14 cellular contexts compared by ENCODE assay signal in genomic region chr12:27293463-27293862, GRCh38. TPM values are rescaled to one million over a fixed set of nuclear protein-coding genes. Genes with fewer than 3 reads are reported as not detected.
A peak's percentile ranks its signal among the peaks of the same experiment; 100 is the strongest.
DNase-seq lines count a peak whose midpoint lies in the region; ATAC-seq and TF ChIP-seq lines count a peak whose summit lies in the region.
"Had no signal": no experiment of that assay in that cellular context is flagged by ENCODE, and none has a peak within 500 bp of the region (broad histone marks: within the 10 kb centered on the region; RNA-seq: fewer than 3 reads in every experiment).

No MANE protein-coding gene starts in this region.

- no peak overlapping the region for H4K5ac ChIP-seq in IMR-90 (ENCODE audit: low read depth, low read length)

- no peak overlapping the region for H3K23ac ChIP-seq in IMR-90 (ENCODE audit: low read depth, low read length)

- H2BK15ac ChIP-seq in IMR-90 (ENCODE audit: low read depth, low read length), result no peak overlapping the region

- H3K27ac Mint-ChIP-seq in stimulated activated effector memory CD8-positive, alpha-beta T cell treated with anti-CD3 and anti-CD28 coated beads, Interleukin-12 subunit alpha, Interleukin-12 subunit beta, amount 100 ng/mL, for 72 hours, result no peak overlapping the region
- H3K27ac Mint-ChIP-seq: neural progenitor cell, T-helper 17 cell had no signal

- no peak overlapping the region for H4K91ac ChIP-seq in IMR-90 (ENCODE audit: insufficient read depth, low read depth, low read length)

- H3K4ac ChIP-seq in IMR-90 (ENCODE audit: low read depth, low read length), result no peak overlapping the region

- dilution Hi-C loops in IMR-90 (cut with HindIII; ENCODE audit: low sequenced_read_pairs, unreplicated experiment), result no loop called here

- H3K4me3 ChIP-seq in IMR-90 (ENCODE audit: insufficient read depth, low read depth, low read length), result no peak overlapping the region
- no peak overlapping the region for H3K4me3 ChIP-seq in choroid plexus epithelial cell (ENCODE audit: low read depth, low read length)
- no peak overlapping the region for H3K4me3 ChIP-seq in stomach smooth muscle (ENCODE audit: low read length in 2 of 2)
- H3K4me3 ChIP-seq: neural progenitor cell had no signal

- CTCF ChIA-PET in IMR-90 (lab: Yijun Ruan, JAX), result no interaction called here

- in situ Hi-C loops in IMR-90 (cut with MboI; ENCODE audit: low sequenced_read_pairs), result no loop called here

- TF ChIP-seq POLR2A in IMR-90 (IDR thresholded peaks at IDR 0.05; ENCODE audit: low read depth, low read length), result no peak

- H3K4me2 ChIP-seq in IMR-90 (ENCODE audit: low read depth, low read length), result no peak overlapping the region
- H3K4me2 ChIP-seq: neural progenitor cell had no signal

- no CpG with 5 or more reads among the region's 3 CpGs for WGBS in IMR-90 (ENCODE audit: extremely low coverage in 2 of 2, insufficient read length in 1 of 2), 2 experiments

- no peaks in the 10 kb centered on the region for H3K27me3 ChIP-seq in IMR-90 (ENCODE audit: control insufficient read depth, insufficient read depth, low read length)
- no peaks in the 10 kb centered on the region for H3K27me3 ChIP-seq in stomach smooth muscle (ENCODE audit: control insufficient read depth in 1 of 2, insufficient read depth in 2 of 2, low read length in 2 of 2)
- H3K27me3 ChIP-seq: neural progenitor cell had no signal

- peaks cover 6 to 17% of the 10 kb centered on the region in 2 experiments; a peak in 2 of 4 replicates for H3K79me1 ChIP-seq in IMR-90 (ENCODE audit: low read depth in 1 of 2, low read length in 2 of 2)

- H3K9ac ChIP-seq in IMR-90 (ENCODE audit: low read depth, low read length), result no peak overlapping the region
- H3K9ac ChIP-seq in stomach smooth muscle (ENCODE audit: low read length in 2 of 2), result no peak overlapping the region
- H3K9ac ChIP-seq: neural progenitor cell had no signal

- no TSS peak for BruUV-seq in IMR-90 (replicated peaks; lab: Mats Ljungman, UMichigan)

- no peak overlapping the region for H3K14ac ChIP-seq in IMR-90 (replicated peaks; ENCODE audit: low read depth, low read length)

- no peaks in the 10 kb centered on the region for H3K4me1 Mint-ChIP-seq in stimulated activated effector memory CD8-positive, alpha-beta T cell treated with anti-CD3 and anti-CD28 coated beads, Interleukin-12 subunit alpha, Interleukin-12 subunit beta, amount 100 ng/mL, for 72 hours

- H2BK20ac ChIP-seq in IMR-90 (ENCODE audit: low read depth, low read length), result no peak overlapping the region

- H4K20me1 ChIP-seq in IMR-90 (ENCODE audit: insufficient read depth, low read length), result no peaks in the 10 kb centered on the region

- POLR2A ChIA-PET in IMR-90 (lab: Charles Lee; ENCODE audit: unreplicated experiment), result no interaction called here

- no peak for TF ChIP-seq CTCF in IMR-90 (conservative IDR thresholded peaks at IDR 0.05; ENCODE audit: low read depth, low read length)
- TF ChIP-seq CTCF in choroid plexus epithelial cell (conservative IDR thresholded peaks at IDR 0.05; ENCODE audit: low read depth, low read length), result no peak

- H3K9me3 ChIP-seq in IMR-90 (ENCODE audit: control insufficient read depth, insufficient read depth, low read length) (no peaks in the 10 kb centered on the region), stomach smooth muscle (ENCODE audit: control insufficient read depth in 2 of 2, low read length in 2 of 2) (no peaks in the 10 kb centered on the region)

- no peak overlapping the region for H3K56ac ChIP-seq in IMR-90 (ENCODE audit: extremely low read depth, insufficient read depth, low read length)

- H4K8ac ChIP-seq in IMR-90 (ENCODE audit: low read depth in 2 of 2, low read length in 2 of 2), result no peak overlapping the region

- H3K18ac ChIP-seq in IMR-90 (ENCODE audit: low read depth, low read length), result no peak overlapping the region

- no peak for TF ChIP-seq RAD21 in IMR-90 (IDR thresholded peaks at IDR 0.05; ENCODE audit: low read length)

- intact Hi-C loops in IMR-90 (cut with micrococcal nuclease), result no loop called here
- intact Hi-C loops in left colon (cut with DNase I, micrococcal nuclease), result no loop called here

- DNase-seq in IMR-90 (peak; percentile 62), choroid plexus epithelial cell (ENCODE audit: low read depth) (peak; percentile 56), left colon (no peak), NAMALWA (ENCODE audit: low spot score) (no peak), NCI-H146 treated with DMSO at 0.1 percent for 48 hours (lab: John Stamatoyannopoulos, UW; ENCODE audit: unreplicated experiment) (no peak), DMS53 treated with DMSO at 0.1 percent for 48 hours (lab: John Stamatoyannopoulos, UW; ENCODE audit: unreplicated experiment) (no peak)
- no peak for DNase-seq in stimulated activated effector memory CD8-positive, alpha-beta T cell treated with anti-CD3 and anti-CD28 coated beads, Interleukin-12 subunit alpha, Interleukin-12 subunit beta, amount 100 ng/mL, for 72 hours (ENCODE audit: low spot score in 2 of 2)
- DNase-seq: activated CD4-positive, alpha-beta T cell treated with anti-CD3 and anti-CD28 coated beads for 48 hours; activated T-cell treated with anti-CD3 and anti-CD28 coated beads, Interleukin-2, amount 50 U/mL, for 1 hour; left cardiac atrium; T-helper 17 cell had no signal

- no peak overlapping the region for H3K4me3 Mint-ChIP-seq in stimulated activated effector memory CD8-positive, alpha-beta T cell treated with anti-CD3 and anti-CD28 coated beads, Interleukin-12 subunit alpha, Interleukin-12 subunit beta, amount 100 ng/mL, for 72 hours
- H3K4me3 Mint-ChIP-seq: neural progenitor cell, T-helper 17 cell had no signal

- no peaks in the 10 kb centered on the region; the same call in 1 of the 2 replicates for H3K9me1 ChIP-seq in IMR-90 (ENCODE audit: insufficient read depth, low read length)

- H2AFZ ChIP-seq in IMR-90 (replicated peaks; ENCODE audit: low read length, poor library complexity), result no peak overlapping the region
- H2AFZ ChIP-seq: neural progenitor cell had no signal

- ATAC-seq in IMR-90 (ENCODE audit: low read depth), result peak; percentile 29
- ATAC-seq in left colon, result peak; percentile 19
- ATAC-seq in stimulated activated effector memory CD8-positive, alpha-beta T cell treated with anti-CD3 and anti-CD28 coated beads, Interleukin-12 subunit alpha, Interleukin-12 subunit beta, amount 100 ng/mL, for 72 hours, result no peak
- ATAC-seq: T-helper 17 cell had no signal

- no peak overlapping the region for H2AK5ac ChIP-seq in IMR-90 (ENCODE audit: low read depth, low read length)

- peaks cover 2% of the 10 kb centered on the region for H3K4me1 ChIP-seq in IMR-90 (ENCODE audit: control insufficient read depth, insufficient read depth, low read length)
- H3K4me1 ChIP-seq in stomach smooth muscle (ENCODE audit: control insufficient read depth, insufficient read depth, low read length), result peaks cover 4% of the 10 kb centered on the region

- H3K9me3 Mint-ChIP-seq in stimulated activated effector memory CD8-positive, alpha-beta T cell treated with anti-CD3 and anti-CD28 coated beads, Interleukin-12 subunit alpha, Interleukin-12 subunit beta, amount 100 ng/mL, for 72 hours, result no peaks in the 10 kb centered on the region
- H3K9me3 Mint-ChIP-seq: neural progenitor cell had no signal

- no peak overlapping the region for H2BK5ac ChIP-seq in IMR-90 (ENCODE audit: low read depth, low read length, poor library complexity, severe bottlenecking)

- H2AK9ac ChIP-seq in IMR-90 (replicated peaks; ENCODE audit: low read depth, low read length, poor library complexity), result no peak overlapping the region

- H3K27ac ChIP-seq in IMR-90 (ENCODE audit: insufficient read depth, low read length) (no peak overlapping the region), stomach smooth muscle (ENCODE audit: low read length) (peak overlapping the region; percentile 12)
- H3K27ac ChIP-seq: neural progenitor cell, RWPE1 had no signal

- H2BK120ac ChIP-seq in IMR-90 (ENCODE audit: low read depth, low read length), result no peak overlapping the region

- peaks cover 10% of the 10 kb centered on the region for H3K36me3 Mint-ChIP-seq in stimulated activated effector memory CD8-positive, alpha-beta T cell treated with anti-CD3 and anti-CD28 coated beads, Interleukin-12 subunit alpha, Interleukin-12 subunit beta, amount 100 ng/mL, for 72 hours

- H3K36me3 ChIP-seq in IMR-90 (ENCODE audit: control insufficient read depth, insufficient read depth, low read length), result peaks cover 2% of the 10 kb centered on the region
- H3K36me3 ChIP-seq in stomach smooth muscle (ENCODE audit: control insufficient read depth in 2 of 2, insufficient read depth in 2 of 2, low read length in 2 of 2), result peaks cover 2 to 10% of the 10 kb centered on the region in 2 donors
- H3K36me3 ChIP-seq: neural progenitor cell had no signal

TF ChIP-seq in IMR-90, 13 proteins besides CTCF, POLR2A, EP300 and RAD21 (continues in another document):
- TF ChIP-seq, protein P1, sequence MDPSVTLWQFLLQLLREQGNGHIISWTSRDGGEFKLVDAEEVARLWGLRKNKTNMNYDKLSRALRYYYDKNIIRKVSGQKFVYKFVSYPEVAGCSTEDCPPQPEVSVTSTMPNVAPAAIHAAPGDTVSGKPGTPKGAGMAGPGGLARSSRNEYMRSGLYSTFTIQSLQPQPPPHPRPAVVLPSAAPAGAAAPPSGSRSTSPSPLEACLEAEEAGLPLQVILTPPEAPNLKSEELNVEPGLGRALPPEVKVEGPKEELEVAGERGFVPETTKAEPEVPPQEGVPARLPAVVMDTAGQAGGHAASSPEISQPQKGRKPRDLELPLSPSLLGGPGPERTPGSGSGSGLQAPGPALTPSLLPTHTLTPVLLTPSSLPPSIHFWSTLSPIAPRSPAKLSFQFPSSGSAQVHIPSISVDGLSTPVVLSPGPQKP (IDR thresholded peaks at IDR 0.05; ENCODE audit: borderline replicate concordance, low read depth, low read length), result no peak
- TF ChIP-seq MXI1 (IDR thresholded peaks at IDR 0.05; ENCODE audit: borderline replicate concordance, low read depth, low read length) (no peak), RCOR1 (IDR thresholded peaks at IDR 0.05; ENCODE audit: insufficient replicate concordance, low read length) (no peak), CHD1 (IDR thresholded peaks at IDR 0.05; ENCODE audit: low read depth, low read length) (no peak)

RNA-seq across cellular contexts. Expression of gene BMAL2, which starts 39.2 kb away (rescaled TPM):
- total RNA-seq in IMR-90 (2012; rRNA removed), result 55.3 and 57.0 TPM in 2 replicates
- polyA plus RNA-seq in IMR-90 (2012; rRNA removed), result 8.7 and 11.0 TPM in 2 replicates
- polyA plus RNA-seq in IMR-90 (2012; cell fraction: cytosol; rRNA removed), result 2.4 and 3.4 TPM in 2 replicates
- 1.5 and 5.3 TPM in 2 replicates for polyA plus RNA-seq in IMR-90 (2012; cell fraction: nucleus; rRNA removed; ENCODE audit: low replicate concordance)
- total RNA-seq in left colon, result 1 to 10 TPM; 3.6 to 4.3 TPM

RNA-seq across cellular contexts. Expression of gene STK38L, which starts 49.4 kb away (rescaled TPM):
- total RNA-seq in IMR-90 (2012; rRNA removed), result 7.2 and 15.3 TPM in 2 replicates
- 4.1 and 5.1 TPM in 2 replicates for polyA plus RNA-seq in IMR-90 (2012; rRNA removed)
- 0.58 and 1.9 TPM in 2 replicates for polyA plus RNA-seq in IMR-90 (2012; cell fraction: cytosol; rRNA removed)
- polyA plus RNA-seq in IMR-90 (2012; cell fraction: nucleus; rRNA removed; ENCODE audit: low replicate concordance), result 0.64 and 8.8 TPM in 2 replicates
- total RNA-seq in left colon, result 10 to 100 TPM; 34.2 to 67.7 TPM

Comparison
In these comparisons a context has a peak if more than half of its experiments do, and no peak if none do; other contexts are left out.
1. DNase-seq: peak in IMR-90 (single experiment) and choroid plexus epithelial cell (single experiment); none in left colon (0 of 2), NAMALWA (single experiment), stimulated activated effector memory CD8-positive, alpha-beta T cell treated with anti-CD3 and anti-CD28 coated beads, Interleukin-12 subunit alpha, Interleukin-12 subunit beta, amount 100 ng/mL, for 72 hours (0 of 2), NCI-H146 treated with DMSO at 0.1 percent for 48 hours (single experiment) and DMS53 treated with DMSO at 0.1 percent for 48 hours (single experiment).
2. RNA of gene BMAL2, which starts 39.2 kb away (total RNA-seq): 55.3 to 57.0 TPM in IMR-90; 3.6 to 4.3 TPM in left colon; every median in the first group is over 10 times any median in the second.